In the genomic region with DNA sequence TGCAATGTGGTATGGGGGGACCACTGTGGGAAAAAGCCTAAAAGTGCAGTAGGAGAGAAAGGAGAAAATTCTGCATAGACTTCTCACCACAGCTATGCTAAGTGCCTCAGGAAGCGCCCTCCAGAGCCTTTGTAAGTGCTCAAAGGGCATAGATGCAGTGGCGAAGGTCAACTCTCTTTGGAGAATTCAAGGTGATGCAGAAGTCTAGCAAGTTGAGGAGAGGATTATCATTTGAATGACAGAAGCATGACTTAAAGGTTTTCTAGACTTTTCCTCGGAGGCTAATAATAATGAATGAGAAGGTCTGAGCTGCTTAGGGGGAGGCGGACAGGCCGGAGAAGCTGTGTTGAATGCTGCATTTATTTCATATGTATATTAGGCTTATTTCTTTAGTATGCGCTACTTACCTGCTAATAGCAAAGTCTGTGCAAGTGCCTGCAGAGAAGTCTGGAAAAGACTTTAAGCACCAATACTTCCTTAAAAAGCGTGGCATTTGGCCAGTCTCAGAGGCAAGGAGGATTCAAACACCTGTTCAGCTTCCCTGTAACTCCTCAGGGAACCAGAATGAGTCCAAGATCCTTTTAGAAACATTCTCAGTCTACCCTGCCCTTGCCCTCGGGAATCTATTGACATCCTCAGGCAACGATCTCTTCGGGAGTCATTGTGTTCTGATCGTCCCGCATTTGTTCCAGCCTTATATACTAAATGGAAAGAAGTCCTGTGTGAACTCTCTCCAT, we compare ENCODE assay signal across 1 cellular context.
TF ChIP-seq lines count a peak whose summit lies in the region.

No MANE protein-coding gene starts in this region.

TF ChIP-seq in GM23338, 12 proteins besides CTCF, POLR2A, EP300 and RAD21 (continued from another document):
- TF ChIP-seq, protein P1, sequence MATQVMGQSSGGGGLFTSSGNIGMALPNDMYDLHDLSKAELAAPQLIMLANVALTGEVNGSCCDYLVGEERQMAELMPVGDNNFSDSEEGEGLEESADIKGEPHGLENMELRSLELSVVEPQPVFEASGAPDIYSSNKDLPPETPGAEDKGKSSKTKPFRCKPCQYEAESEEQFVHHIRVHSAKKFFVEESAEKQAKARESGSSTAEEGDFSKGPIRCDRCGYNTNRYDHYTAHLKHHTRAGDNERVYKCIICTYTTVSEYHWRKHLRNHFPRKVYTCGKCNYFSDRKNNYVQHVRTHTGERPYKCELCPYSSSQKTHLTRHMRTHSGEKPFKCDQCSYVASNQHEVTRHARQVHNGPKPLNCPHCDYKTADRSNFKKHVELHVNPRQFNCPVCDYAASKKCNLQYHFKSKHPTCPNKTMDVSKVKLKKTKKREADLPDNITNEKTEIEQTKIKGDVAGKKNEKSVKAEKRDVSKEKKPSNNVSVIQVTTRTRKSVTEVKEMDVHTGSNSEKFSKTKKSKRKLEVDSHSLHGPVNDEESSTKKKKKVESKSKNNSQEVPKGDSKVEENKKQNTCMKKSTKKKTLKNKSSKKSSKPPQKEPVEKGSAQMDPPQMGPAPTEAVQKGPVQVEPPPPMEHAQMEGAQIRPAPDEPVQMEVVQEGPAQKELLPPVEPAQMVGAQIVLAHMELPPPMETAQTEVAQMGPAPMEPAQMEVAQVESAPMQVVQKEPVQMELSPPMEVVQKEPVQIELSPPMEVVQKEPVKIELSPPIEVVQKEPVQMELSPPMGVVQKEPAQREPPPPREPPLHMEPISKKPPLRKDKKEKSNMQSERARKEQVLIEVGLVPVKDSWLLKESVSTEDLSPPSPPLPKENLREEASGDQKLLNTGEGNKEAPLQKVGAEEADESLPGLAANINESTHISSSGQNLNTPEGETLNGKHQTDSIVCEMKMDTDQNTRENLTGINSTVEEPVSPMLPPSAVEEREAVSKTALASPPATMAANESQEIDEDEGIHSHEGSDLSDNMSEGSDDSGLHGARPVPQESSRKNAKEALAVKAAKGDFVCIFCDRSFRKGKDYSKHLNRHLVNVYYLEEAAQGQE (IDR thresholded peaks at IDR 0.05; ENCODE audit: unreplicated experiment): no peak
- TF ChIP-seq EZH2phosphoT487 (IDR thresholded peaks at IDR 0.05; ENCODE audit: unreplicated experiment): no peak
TF ChIP-seq in GM23338: peak in this region for 4.
